13 cellular contexts compared by ENCODE assay signal in genomic region chr3:72655151-72655551, GRCh38.
DNase-seq lines count a peak whose midpoint lies in the region; ATAC-seq and TF ChIP-seq lines count a peak whose summit lies in the region.
"Had no signal": no experiment of that assay in that cellular context is flagged by ENCODE, and none has a peak within 500 bp of the region (broad histone marks: within the 10 kb centered on the region; RNA-seq: fewer than 3 reads in every experiment).

No MANE protein-coding gene starts in this region.

- H3K36me3 Mint-ChIP-seq in MCF 10A (ENCODE audit: insufficient read depth, unreplicated experiment) (no peaks in the 10 kb centered on the region), neural crest cell (ENCODE audit: low read depth) (no peaks in the 10 kb centered on the region)

- peaks cover 18% of the 10 kb centered on the region for H3K4me1 ChIP-seq in foreskin keratinocyte
- peaks cover 0 to 2% of the 10 kb centered on the region in 2 donors for H3K4me1 ChIP-seq in aorta (ENCODE audit: control insufficient read depth in 1 of 2, insufficient read depth in 2 of 2, low read length in 2 of 2)

- DNase-seq in T47D (ENCODE audit: low read depth in 1 of 2, low spot score in 1 of 2) (peak; percentile 26 to 41), MCF 10A (ENCODE audit: unreplicated experiment) (no peak), foreskin keratinocyte (no peak), neural crest cell (ENCODE audit: low read depth, low spot score) (peak; percentile 16), aorta (no peak), HEK293T (ENCODE audit: extremely low spot score) (no peak)
- DNase-seq: activated CD4-positive, CD25-positive, alpha-beta regulatory T cell; KG1; tibial artery had no signal

- H3K27me3 ChIP-seq in foreskin keratinocyte, result peaks cover 10% of the 10 kb centered on the region
- peaks cover 0 to 3% of the 10 kb centered on the region in 2 donors for H3K27me3 ChIP-seq in aorta (ENCODE audit: control insufficient read depth in 1 of 2, insufficient read depth in 2 of 2, low read length in 1 of 2)

- H3K4me3 Mint-ChIP-seq in MCF 10A (ENCODE audit: unreplicated experiment) (no peak overlapping the region), neural crest cell (peak overlapping the region; percentile 24)
- H3K4me3 Mint-ChIP-seq: activated T-helper 1 cell treated with anti-CD3 and anti-CD28 coated beads, Interleukin-12 subunit alpha, Interleukin-12 subunit beta, Interleukin-2, Interleukin-4 antibody, amounts not matched to agents 30 ng/mL and 10 ng/mL and 1 ng/mL, durations not matched to agents 14 hours and 24 hours and 36 hours had no signal

- CTCF ChIA-PET in MCF 10A (lab: Yijun Ruan, JAX) (no interaction called here), HEK293T (lab: Yijun Ruan, JAX) (interaction anchor here (0.6 to 0.7 kb wide), 2 partner anchors 53 to 169 kb away, joined by 3 to 4 read pairs; no protein-coding TSS in a partner anchor)

- no peak overlapping the region for H3K4me3 ChIP-seq in aorta (ENCODE audit: low read length in 2 of 2)
- H3K4me3 ChIP-seq: tibial artery had no signal

- no peaks in the 10 kb centered on the region for H3K36me3 ChIP-seq in aorta (ENCODE audit: control insufficient read depth in 1 of 2, insufficient read depth in 2 of 2, low read length in 1 of 2)
- H3K36me3 ChIP-seq: tibial artery had no signal

- H3K27ac ChIP-seq in foreskin keratinocyte (no peak overlapping the region), aorta (ENCODE audit: low read depth in 1 of 2, low read length in 2 of 2) (no peak overlapping the region)
- H3K27ac ChIP-seq: tibial artery had no signal

- no peaks in the 10 kb centered on the region for H3K9me3 ChIP-seq in aorta (ENCODE audit: control insufficient read depth, low read length)
- H3K9me3 ChIP-seq: tibial artery had no signal

- H3K27ac Mint-ChIP-seq in MCF 10A (ENCODE audit: low read depth, unreplicated experiment) (no peak overlapping the region), neural crest cell (ENCODE audit: unreplicated experiment) (no peak overlapping the region)
- H3K27ac Mint-ChIP-seq: activated T-helper 1 cell treated with anti-CD3 and anti-CD28 coated beads, Interleukin-12 subunit alpha, Interleukin-12 subunit beta, Interleukin-2, Interleukin-4 antibody, amounts not matched to agents 30 ng/mL and 10 ng/mL and 1 ng/mL, durations not matched to agents 14 hours and 24 hours and 36 hours had no signal

- peaks cover 11% of the 10 kb centered on the region for H3K9me3 Mint-ChIP-seq in MCF 10A (ENCODE audit: unreplicated experiment)
- H3K9me3 Mint-ChIP-seq in neural crest cell, result peaks cover 9% of the 10 kb centered on the region

- no peak for TF ChIP-seq CTCF in MCF 10A (IDR thresholded peaks at IDR 0.05; ENCODE audit: unreplicated experiment)
- TF ChIP-seq CTCF in foreskin keratinocyte (conservative IDR thresholded peaks at IDR 0.05), result no peak
- TF ChIP-seq CTCF in neural crest cell (conservative IDR thresholded peaks at IDR 0.05), result no peak

- H3K27me3 Mint-ChIP-seq in MCF 10A (ENCODE audit: insufficient read depth, unreplicated experiment) (no peaks in the 10 kb centered on the region), neural crest cell (ENCODE audit: low read depth) (peaks cover 8% of the 10 kb centered on the region)

- peaks cover 21% of the 10 kb centered on the region for H3K4me1 Mint-ChIP-seq in MCF 10A (ENCODE audit: insufficient read depth, unreplicated experiment)
- peaks cover 16% of the 10 kb centered on the region for H3K4me1 Mint-ChIP-seq in neural crest cell

- POLR2A ChIA-PET in MCF 10A (lab: Yijun Ruan, JAX) (no interaction called here), HEK293T (lab: Yijun Ruan, JAX) (no interaction called here)

- ATAC-seq in foreskin keratinocyte (peak; percentile 35), aorta (ENCODE audit: low FRiP score) (peak; percentile 41), HG02852 (IDR thresholded peaks at IDR 0.05; ENCODE audit: unreplicated experiment) (no peak), HG02588 (IDR thresholded peaks at IDR 0.05; ENCODE audit: unreplicated experiment) (no peak)
- ATAC-seq: Right ventricle myocardium inferior had no signal

- intact Hi-C loops in MCF 10A (cut with micrococcal nuclease), result no loop called here
- intact Hi-C loops in aorta (cut with DNase I), result no loop called here

- BruUV-seq in MCF 10A (replicated peaks; lab: Mats Ljungman, UMichigan), result no TSS peak

- in situ Hi-C loops in T47D (cut with HindIII; ENCODE audit: low pct_unique_long_range_greater_than_20kb, low sequenced_read_pairs), result no loop called here

- 9 to 14% methylated on average over 26 of the region's 26 CpGs for WGBS in aorta, 2 donors

TF ChIP-seq in HEK293T, 16 proteins besides CTCF, POLR2A, EP300 and RAD21:
- TF ChIP-seq ARNT (IDR thresholded peaks at IDR 0.05) (no peak), HDGF (IDR thresholded peaks at IDR 0.05; ENCODE audit: borderline replicate concordance) (no peak), ELF4 (IDR thresholded peaks at IDR 0.05) (no peak), BHLHE40 (IDR thresholded peaks at IDR 0.05; ENCODE audit: borderline replicate concordance) (no peak), TARDBP (IDR thresholded peaks at IDR 0.05) (no peak), NFRKB (IDR thresholded peaks at IDR 0.05) (no peak), ZNF384 (IDR thresholded peaks at IDR 0.05) (no peak), CTBP1 (IDR thresholded peaks at IDR 0.05; ENCODE audit: borderline replicate concordance) (no peak), FOXA1 (IDR thresholded peaks at IDR 0.05) (no peak), SP1 (IDR thresholded peaks at IDR 0.05) (no peak), FOXK2 (IDR thresholded peaks at IDR 0.05) (no peak), LEF1 (IDR thresholded peaks at IDR 0.05; ENCODE audit: borderline replicate concordance) (no peak), SUZ12 (IDR thresholded peaks at IDR 0.05) (no peak), FOXM1 (IDR thresholded peaks at IDR 0.05; ENCODE audit: borderline replicate concordance) (no peak)

Comparison
In these comparisons a context has a peak if more than half of its experiments do, and no peak if none do; other contexts are left out.
1. DNase-seq: peak in T47D (2 of 2) and neural crest cell (single experiment); none in MCF 10A (single experiment), foreskin keratinocyte (0 of 2), aorta (0 of 2) and HEK293T (single experiment).
2. ATAC-seq: peak in foreskin keratinocyte (single experiment) and aorta (single experiment); none in HG02852 (single experiment) and HG02588 (single experiment).